ENCODE assay signal across 14 cellular contexts in genomic region chr2:44351088-44351487, GRCh38. TPM values are rescaled to one million over a fixed set of nuclear protein-coding genes. Genes with fewer than 3 reads are reported as not detected.
A peak's percentile ranks its signal among the peaks of the same experiment; 100 is the strongest.
DNase-seq lines count a peak whose midpoint lies in the region; ATAC-seq and TF ChIP-seq lines count a peak whose summit lies in the region.
"Had no signal": no experiment of that assay in that cellular context is flagged by ENCODE, and none has a peak within 500 bp of the region (broad histone marks: within the 10 kb centered on the region; RNA-seq: fewer than 3 reads in every experiment).

No MANE protein-coding gene starts in this region.

- CTCF ChIA-PET in WTC11 (lab: Charles Lee), result interaction anchor here (0.7 to 1.8 kb wide), 5 partner anchors 8 to 129 kb away, joined by 3 to 6 read pairs (median 4); partner anchors contain the start of genes CAMKMT and PREPL
- CTCF ChIA-PET in activated CD8-positive, alpha-beta T cell treated with anti-CD3 and anti-CD28 coated beads, Interleukin-2, amount 10 ng/mL, durations not matched to agents 7 days and 5 days (lab: Charles Lee), result interaction anchor here (1.0 to 3.4 kb wide), 2 partner anchors 8 to 114 kb away, joined by 3 to 18 read pairs; no protein-coding TSS in a partner anchor

- POLR2A ChIA-PET in WTC11 (lab: Charles Lee), result interaction anchor here (0.7 to 1.8 kb wide), 3 partner anchors 11 to 406 kb away, joined by 4 to 9 read pairs (median 5); partner anchors contain the start of genes CAMKMT and PREPL
- POLR2A ChIA-PET in activated CD8-positive, alpha-beta T cell treated with anti-CD3 and anti-CD28 coated beads, Interleukin-2, amount 10 ng/mL, durations not matched to agents 7 days and 5 days (lab: Charles Lee), result interaction anchor here (1.3 kb wide), 1 partner anchor 11 kb away, joined by 5 read pairs; the partner anchor contains the start of genes CAMKMT and PREPL

- H3K36me3 Mint-ChIP-seq in WTC11, result peaks cover 2% of the 10 kb centered on the region
- H3K36me3 Mint-ChIP-seq in osteocyte (ENCODE audit: unreplicated experiment), result peaks cover 11% of the 10 kb centered on the region
- no peaks in the 10 kb centered on the region for H3K36me3 Mint-ChIP-seq in glutamatergic neuron (ENCODE audit: unreplicated experiment)
- H3K36me3 Mint-ChIP-seq in activated CD8-positive, alpha-beta T cell treated with anti-CD3 and anti-CD28 coated beads, Interleukin-2, amount 10 ng/mL, durations not matched to agents 7 days and 5 days (ENCODE audit: low read depth), result peaks cover 5% of the 10 kb centered on the region

- H3K27ac Mint-ChIP-seq in WTC11 (no peak overlapping the region), osteocyte (ENCODE audit: unreplicated experiment) (peak overlapping the region; percentile 44), glutamatergic neuron (ENCODE audit: unreplicated experiment) (no peak overlapping the region)
- no peak overlapping the region for H3K27ac Mint-ChIP-seq in activated CD8-positive, alpha-beta T cell treated with anti-CD3 and anti-CD28 coated beads, Interleukin-2, amount 10 ng/mL, durations not matched to agents 7 days and 5 days
- H3K27ac Mint-ChIP-seq: stimulated activated naive B cell treated with anti-CD40 and anti-IgM and Interleukin-4, amounts not matched to agents 10 μg/mL and 1 μg/mL and 100 μg/mL, for 72 hours had no signal

- TF ChIP-seq CTCF in WTC11 (IDR thresholded peaks at IDR 0.05) (no peak), fibroblast of pulmonary artery (IDR thresholded peaks at IDR 0.05; ENCODE audit: low read length, missing control alignments) (no peak), osteocyte (IDR thresholded peaks at IDR 0.05) (no peak), glutamatergic neuron (IDR thresholded peaks at IDR 0.05; ENCODE audit: partially characterized antibody, unreplicated experiment) (no peak)

- H3K4me3 Mint-ChIP-seq in WTC11, result no peak overlapping the region
- H3K4me3 Mint-ChIP-seq in osteocyte (ENCODE audit: unreplicated experiment), result no peak overlapping the region
- H3K4me3 Mint-ChIP-seq in glutamatergic neuron (ENCODE audit: unreplicated experiment), result no peak overlapping the region
- no peak overlapping the region for H3K4me3 Mint-ChIP-seq in activated CD8-positive, alpha-beta T cell treated with anti-CD3 and anti-CD28 coated beads, Interleukin-2, amount 10 ng/mL, durations not matched to agents 7 days and 5 days
- H3K4me3 Mint-ChIP-seq: neural crest cell; stimulated activated naive B cell treated with anti-CD40 and anti-IgM and Interleukin-4, amounts not matched to agents 10 μg/mL and 1 μg/mL and 100 μg/mL, for 72 hours had no signal

- H3K9me3 Mint-ChIP-seq in WTC11, result no peaks in the 10 kb centered on the region
- H3K9me3 Mint-ChIP-seq in osteocyte (ENCODE audit: unreplicated experiment), result no peaks in the 10 kb centered on the region
- H3K9me3 Mint-ChIP-seq in glutamatergic neuron (ENCODE audit: unreplicated experiment), result no peaks in the 10 kb centered on the region
- no peaks in the 10 kb centered on the region for H3K9me3 Mint-ChIP-seq in activated CD8-positive, alpha-beta T cell treated with anti-CD3 and anti-CD28 coated beads, Interleukin-2, amount 10 ng/mL, durations not matched to agents 7 days and 5 days (ENCODE audit: insufficient read depth)
- H3K9me3 Mint-ChIP-seq: IgD-negative memory B cell; neural crest cell; stimulated activated naive B cell treated with anti-CD40 and anti-IgM and Interleukin-4, amounts not matched to agents 10 μg/mL and 1 μg/mL and 100 μg/mL, for 72 hours had no signal

- DNase-seq in ELR (ENCODE audit: low read depth), result peak; percentile 35
- no peak for DNase-seq in WTC11 (ENCODE audit: low spot score)
- DNase-seq in fibroblast of pulmonary artery (ENCODE audit: low read depth), result peak; percentile 17
- DNase-seq in osteocyte (ENCODE audit: extremely low spot score, unreplicated experiment), result no peak
- DNase-seq in erythroblast (lab: John Stamatoyannopoulos, UW), result no peak
- no peak for DNase-seq in glutamatergic neuron
- no peak for DNase-seq in activated CD8-positive, alpha-beta T cell treated with anti-CD3 and anti-CD28 coated beads, Interleukin-2, amount 10 ng/mL, durations not matched to agents 7 days and 5 days
- no peak for DNase-seq in NK-92 (lab: John Stamatoyannopoulos, UW; ENCODE audit: unreplicated experiment)
- DNase-seq: activated naive CD4-positive, alpha-beta T cell; NCI-H1105; stimulated activated naive B cell treated with anti-CD40 and anti-IgM and Interleukin-4, amounts not matched to agents 10 μg/mL and 1 μg/mL and 100 μg/mL, for 72 hours had no signal

- ATAC-seq in WTC11, result peak; percentile 32; the same call in 1 of the 2 replicates
- ATAC-seq in activated CD8-positive, alpha-beta T cell treated with anti-CD3 and anti-CD28 coated beads, Interleukin-2, amount 10 ng/mL, durations not matched to agents 7 days and 5 days, result no peak
- ATAC-seq: stimulated activated naive B cell treated with anti-CD40 and anti-IgM and Interleukin-4, amounts not matched to agents 10 μg/mL and 1 μg/mL and 100 μg/mL, for 72 hours had no signal

- H3K27me3 Mint-ChIP-seq in WTC11 (ENCODE audit: low read depth), result no peaks in the 10 kb centered on the region
- no peaks in the 10 kb centered on the region for H3K27me3 Mint-ChIP-seq in osteocyte (ENCODE audit: unreplicated experiment)
- H3K27me3 Mint-ChIP-seq in glutamatergic neuron (ENCODE audit: unreplicated experiment), result peaks cover 2% of the 10 kb centered on the region
- H3K27me3 Mint-ChIP-seq in activated CD8-positive, alpha-beta T cell treated with anti-CD3 and anti-CD28 coated beads, Interleukin-2, amount 10 ng/mL, durations not matched to agents 7 days and 5 days (ENCODE audit: low read depth), result no peaks in the 10 kb centered on the region
- H3K27me3 Mint-ChIP-seq: IgD-negative memory B cell; stimulated activated naive B cell treated with anti-CD40 and anti-IgM and Interleukin-4, amounts not matched to agents 10 μg/mL and 1 μg/mL and 100 μg/mL, for 72 hours had no signal

- no peak overlapping the region for H3K4me3 ChIP-seq in fibroblast of pulmonary artery (replicated peaks; ENCODE audit: low read depth, low read length)
- H3K4me3 ChIP-seq: SJSA1 had no signal

- H3K4me1 Mint-ChIP-seq in WTC11, result peaks cover 17% of the 10 kb centered on the region
- peaks cover 20% of the 10 kb centered on the region for H3K4me1 Mint-ChIP-seq in osteocyte (ENCODE audit: unreplicated experiment)
- H3K4me1 Mint-ChIP-seq in glutamatergic neuron (ENCODE audit: low read depth, unreplicated experiment), result no peaks in the 10 kb centered on the region
- no peaks in the 10 kb centered on the region for H3K4me1 Mint-ChIP-seq in activated CD8-positive, alpha-beta T cell treated with anti-CD3 and anti-CD28 coated beads, Interleukin-2, amount 10 ng/mL, durations not matched to agents 7 days and 5 days (ENCODE audit: low read depth)

- TF ChIP-seq POLR2A in erythroblast (IDR thresholded peaks at IDR 0.05; ENCODE audit: low read length), result no peak

TF ChIP-seq in WTC11, 78 proteins besides CTCF, POLR2A, EP300 and RAD21 (continues in another document):
- TF ChIP-seq FOXK1 (CRISPR knock-in tag; IDR thresholded peaks at IDR 0.05) (no peak), NR2C2 (CRISPR knock-in tag; IDR thresholded peaks at IDR 0.05) (no peak), ATF1 (CRISPR knock-in tag; IDR thresholded peaks at IDR 0.05) (no peak), ARID4B (CRISPR knock-in tag; IDR thresholded peaks at IDR 0.05; ENCODE audit: borderline replicate concordance) (no peak)

RNA-seq across cellular contexts. Expression of gene PREPL, which starts 10.2 kb away (rescaled TPM):
- total RNA-seq in WTC11 (2021), result 27.6 to 29.3 TPM (median 29.1 TPM) in 3 replicates
- total RNA-seq in osteocyte, result 49.2 and 52.8 TPM in 2 replicates
- 38.4 TPM for total RNA-seq in glutamatergic neuron (ENCODE audit: unreplicated experiment)
- 10 to 100 TPM; 19.5 to 21.0 TPM for total RNA-seq in activated CD8-positive, alpha-beta T cell treated with anti-CD3 and anti-CD28 coated beads, Interleukin-2, amount 10 ng/mL, durations not matched to agents 7 days and 5 days

RNA-seq across cellular contexts. Expression of gene CAMKMT, which starts 10.7 kb away (rescaled TPM):
- total RNA-seq in WTC11 (2021), result 20.3 to 21.3 TPM (median 20.6 TPM) in 3 replicates
- total RNA-seq in osteocyte, result 8.9 and 10.9 TPM in 2 replicates
- total RNA-seq in glutamatergic neuron (ENCODE audit: unreplicated experiment), result 9.6 TPM
- 10 to 100 TPM; 11.2 to 12.7 TPM for total RNA-seq in activated CD8-positive, alpha-beta T cell treated with anti-CD3 and anti-CD28 coated beads, Interleukin-2, amount 10 ng/mL, durations not matched to agents 7 days and 5 days

Comparison
In these comparisons a context has a peak if more than half of its experiments do, and no peak if none do; other contexts are left out.
1. DNase-seq: peak in ELR (single experiment) and fibroblast of pulmonary artery (single experiment); none in WTC11 (single experiment), osteocyte (single experiment), erythroblast (0 of 2), glutamatergic neuron (single experiment), activated CD8-positive, alpha-beta T cell treated with anti-CD3 and anti-CD28 coated beads, Interleukin-2, amount 10 ng/mL, durations not matched to agents 7 days and 5 days (single experiment) and NK-92 (single experiment).